Comparison of ENCODE assay signal across 24 cellular contexts in genomic region chr17:21013983-21014382, GRCh38.
"Had no signal": no experiment of that assay in that cellular context is flagged by ENCODE, and none has a peak within 500 bp of the region (broad histone marks: within the 10 kb centered on the region; RNA-seq: fewer than 3 reads in every experiment).

No MANE protein-coding gene starts in this region.

- H3K4me3 ChIP-seq: body of pancreas, colonic mucosa, dorsolateral prefrontal cortex, gastroesophageal sphincter, heart left ventricle, ovary, prostate gland, suprapubic skin, tibial nerve, uterus had no signal

- H3K27ac Mint-ChIP-seq: activated naive CD8-positive, alpha-beta T cell treated with anti-CD3 and anti-CD28 coated beads, Interleukin-2, amount 10 ng/mL, durations not matched to agents 7 days and 5 days; memory B cell; nephron; stimulated activated naive CD8-positive, alpha-beta T cell treated with anti-CD3 and anti-CD28 coated beads, Interleukin-15, Interleukin-2, amounts not matched to agents 100 ng/mL and 50 ng/mL, for 24 hours; T-cell; T-helper 2 cell treated with Interferon-gamma antibody and Interleukin-4, amounts not matched to agents 5 μg/mL and 100 μg/mL, for 36 hours had no signal

- H3K27me3 Mint-ChIP-seq: activated naive CD8-positive, alpha-beta T cell treated with anti-CD3 and anti-CD28 coated beads, Interleukin-2, amount 10 ng/mL, durations not matched to agents 7 days and 5 days; effector memory CD8-positive, alpha-beta T cell; memory B cell; stimulated activated naive CD8-positive, alpha-beta T cell treated with anti-CD3 and anti-CD28 coated beads, Interleukin-15, Interleukin-2, amounts not matched to agents 100 ng/mL and 50 ng/mL, for 24 hours; T-cell had no signal

- DNase-seq: activated CD4-positive, alpha-beta T cell treated with anti-CD3 and anti-CD28 coated beads for 1 hour; activated CD4-positive, alpha-beta T cell treated with anti-CD3 and anti-CD28 coated beads, Interleukin-2, amount 50 U/mL, for 1 hour; activated CD8-positive, alpha-beta memory T cell treated with anti-CD3 and anti-CD28 coated beads for 24 hours; activated naive CD8-positive, alpha-beta T cell treated with anti-CD3 and anti-CD28 coated beads, Interleukin-2, amount 10 ng/mL, durations not matched to agents 7 days and 5 days; central memory CD4-positive, alpha-beta T cell; colonic mucosa; dorsolateral prefrontal cortex; effector memory CD8-positive, alpha-beta T cell; heart left ventricle; ovary; stimulated activated CD4-positive, alpha-beta T cell treated with anti-CD3 and anti-CD28 coated beads, Interleukin-4, amount 100 ng/mL, for 24 hours; T-cell; uterus; WERI-Rb-1 had no signal

- H3K27ac ChIP-seq: body of pancreas, colonic mucosa, neutrophil, ovary, prostate gland, suprapubic skin, tibial nerve, uterus, WERI-Rb-1 had no signal

- H3K4me3 Mint-ChIP-seq: activated naive CD8-positive, alpha-beta T cell treated with anti-CD3 and anti-CD28 coated beads, Interleukin-2, amount 10 ng/mL, durations not matched to agents 7 days and 5 days; effector memory CD8-positive, alpha-beta T cell; memory B cell; nephron; stimulated activated naive CD8-positive, alpha-beta T cell treated with anti-CD3 and anti-CD28 coated beads, Interleukin-15, Interleukin-2, amounts not matched to agents 100 ng/mL and 50 ng/mL, for 24 hours; T-cell; T-helper 2 cell treated with Interferon-gamma antibody and Interleukin-4, amounts not matched to agents 5 μg/mL and 100 μg/mL, for 36 hours had no signal

- H3K9me3 Mint-ChIP-seq: activated naive CD8-positive, alpha-beta T cell treated with anti-CD3 and anti-CD28 coated beads, Interleukin-2, amount 10 ng/mL, durations not matched to agents 7 days and 5 days; effector memory CD8-positive, alpha-beta T cell; memory B cell; nephron; stimulated activated naive CD8-positive, alpha-beta T cell treated with anti-CD3 and anti-CD28 coated beads, Interleukin-15, Interleukin-2, amounts not matched to agents 100 ng/mL and 50 ng/mL, for 24 hours; T-cell; T-helper 2 cell treated with Interferon-gamma antibody and Interleukin-4, amounts not matched to agents 5 μg/mL and 100 μg/mL, for 36 hours had no signal

- H3K36me3 ChIP-seq: ovary had no signal

- H3K4me1 Mint-ChIP-seq: nephron had no signal

- H3K27me3 ChIP-seq: body of pancreas, colonic mucosa, dorsolateral prefrontal cortex, gastroesophageal sphincter, heart left ventricle, neutrophil, ovary, suprapubic skin, tibial nerve, uterus had no signal

- H3K9me3 ChIP-seq: body of pancreas, colonic mucosa, gastroesophageal sphincter, heart left ventricle, neutrophil, ovary, prostate gland, suprapubic skin, tibial nerve, uterus had no signal

- ATAC-seq: body of pancreas; effector memory CD8-positive, alpha-beta T cell; gastroesophageal sphincter; heart left ventricle; T-cell had no signal

- H3K4me1 ChIP-seq: body of pancreas, colonic mucosa, prostate gland, suprapubic skin, uterus had no signal
